In the genomic region with DNA sequence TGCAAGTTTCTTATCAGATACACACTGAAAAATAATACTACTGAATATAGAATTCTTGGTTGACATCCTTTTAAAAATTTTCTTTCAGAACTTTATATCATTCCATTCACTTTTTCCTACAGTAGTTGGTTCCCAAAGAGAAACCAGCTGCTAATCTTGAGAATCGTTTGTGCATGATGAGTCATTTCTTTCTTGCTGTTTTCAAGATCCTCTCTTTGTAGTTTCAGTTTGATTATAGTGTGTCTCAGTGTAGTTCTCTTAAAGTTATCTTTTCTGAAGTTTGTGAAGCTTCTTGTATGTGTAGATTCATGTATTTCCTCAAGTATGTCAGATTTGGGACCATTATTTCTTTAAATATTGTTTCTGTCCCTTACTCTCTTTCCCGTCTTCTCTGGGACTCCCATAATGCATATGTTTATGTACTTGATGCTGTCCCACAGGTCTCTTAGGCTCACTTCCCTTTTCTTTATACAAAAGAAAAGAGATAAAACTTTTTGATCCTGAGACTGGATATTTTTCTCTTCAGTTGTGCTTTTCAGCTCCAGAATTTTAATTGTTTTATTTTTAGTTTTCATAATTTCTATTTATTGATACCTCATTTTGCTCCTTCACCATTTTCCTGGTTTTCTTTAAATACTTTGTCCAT, we compare ENCODE assay signal across 16 cellular contexts.
A peak's percentile ranks its signal among the peaks of the same experiment; 100 is the strongest.
DNase-seq lines count a peak whose midpoint lies in the region; ATAC-seq lines count a peak whose summit lies in the region.
"Had no signal": no experiment of that assay in that cellular context is flagged by ENCODE, and none has a peak within 500 bp of the region (broad histone marks: within the 10 kb centered on the region; RNA-seq: fewer than 3 reads in every experiment).

No MANE protein-coding gene starts in this region.

- peaks cover 14 to 34% of the 10 kb centered on the region in 2 donors for H3K9me3 Mint-ChIP-seq in stimulated activated naive CD8-positive, alpha-beta T cell treated with anti-CD3 and anti-CD28 coated beads, Interleukin-15, amount 100 ng/mL, for 72 hours

- intact Hi-C loops in Right ventricle myocardium superior (cut with DNase I) = no loop called here

- no peaks in the 10 kb centered on the region for H3K4me1 Mint-ChIP-seq in stimulated activated naive CD8-positive, alpha-beta T cell treated with anti-CD3 and anti-CD28 coated beads, Interleukin-15, amount 100 ng/mL, for 72 hours

- H3K27ac Mint-ChIP-seq in stimulated activated naive CD8-positive, alpha-beta T cell treated with anti-CD3 and anti-CD28 coated beads, Interleukin-15, amount 100 ng/mL, for 72 hours = no peak overlapping the region

- DNase-seq in NOMO-1 treated with DMSO at 0.1 percent for 48 hours (lab: John Stamatoyannopoulos, UW; ENCODE audit: unreplicated experiment) (peak; percentile 70), DMS153 treated with DMSO at 0.1 percent for 48 hours (lab: John Stamatoyannopoulos, UW; ENCODE audit: unreplicated experiment) (no peak), Right ventricle myocardium superior (no peak), NCI-H526 (lab: John Stamatoyannopoulos, UW) (no peak)
- DNase-seq in stimulated activated naive CD8-positive, alpha-beta T cell treated with anti-CD3 and anti-CD28 coated beads, Interleukin-15, amount 100 ng/mL, for 72 hours = no peak
- DNase-seq: aorta; foreskin keratinocyte; islet precursor cell; NCI-H1105 treated with DMSO at 0.1 percent for 48 hours; NCI-H82; SK-N-SH; stimulated activated CD4-positive, alpha-beta T cell treated with anti-CD3 and anti-CD28 coated beads, Interleukin-4, amount 100 ng/mL, for 24 hours; stimulated activated naive CD8-positive, alpha-beta T cell treated with anti-CD3 and anti-CD28 coated beads, Interleukin-15, Interleukin-2, amounts not matched to agents 100 U/mL and 50 U/mL, for 24 hours had no signal

- H3K4me3 Mint-ChIP-seq in stimulated activated naive CD8-positive, alpha-beta T cell treated with anti-CD3 and anti-CD28 coated beads, Interleukin-15, amount 100 ng/mL, for 72 hours = no peak overlapping the region

- H3K27me3 Mint-ChIP-seq in stimulated activated naive CD8-positive, alpha-beta T cell treated with anti-CD3 and anti-CD28 coated beads, Interleukin-15, amount 100 ng/mL, for 72 hours = no peaks in the 10 kb centered on the region

- ATAC-seq in GM18870 (IDR thresholded peaks at IDR 0.05; ENCODE audit: unreplicated experiment) (peak; percentile 86), GM21737 (IDR thresholded peaks at IDR 0.05; ENCODE audit: unreplicated experiment) (peak; percentile 73), HG03103 (IDR thresholded peaks at IDR 0.05; ENCODE audit: low read depth, unreplicated experiment) (peak; percentile 95), Right ventricle myocardium superior (ENCODE audit: poor library complexity) (no peak)
- ATAC-seq in stimulated activated naive CD8-positive, alpha-beta T cell treated with anti-CD3 and anti-CD28 coated beads, Interleukin-15, amount 100 ng/mL, for 72 hours = no peak
- ATAC-seq: foreskin keratinocyte; stimulated activated naive CD8-positive, alpha-beta T cell treated with anti-CD3 and anti-CD28 coated beads, Interleukin-15, Interleukin-2, amounts not matched to agents 100 U/mL and 50 U/mL, for 24 hours had no signal

Comparison
In these comparisons a context has a peak if more than half of its experiments do, and no peak if none do; other contexts are left out.
1. ATAC-seq: peak in GM18870 (single experiment), GM21737 (single experiment) and HG03103 (single experiment); none in stimulated activated naive CD8-positive, alpha-beta T cell treated with anti-CD3 and anti-CD28 coated beads, Interleukin-15, amount 100 ng/mL, for 72 hours (single experiment) and Right ventricle myocardium superior (single experiment).